In genomic region chr6:130996635-130997034, GRCh38 we compare ENCODE assay signal across 15 cellular contexts.
DNase-seq lines count a peak whose midpoint lies in the region; ATAC-seq, FAIRE-seq and TF ChIP-seq lines count a peak whose summit lies in the region.
"Had no signal": no experiment of that assay in that cellular context is flagged by ENCODE, and none has a peak within 500 bp of the region (broad histone marks: within the 10 kb centered on the region; RNA-seq: fewer than 3 reads in every experiment).

No MANE protein-coding gene starts in this region.

- H3K9me3 ChIP-seq in PC-3 (ENCODE audit: low read length): no peaks in the 10 kb centered on the region
- peaks cover 15% of the 10 kb centered on the region for H3K9me3 ChIP-seq in endodermal cell (ENCODE audit: control insufficient read depth, low read length)
- no peaks in the 10 kb centered on the region for H3K9me3 ChIP-seq in osteoblast (ENCODE audit: low read depth, low read length)
- no peaks in the 10 kb centered on the region for H3K9me3 ChIP-seq in spleen
- no peaks in the 10 kb centered on the region for H3K9me3 ChIP-seq in transverse colon
- no peaks in the 10 kb centered on the region for H3K9me3 ChIP-seq in vagina

- no peak overlapping the region for H3K27ac Mint-ChIP-seq in endodermal cell

- no peak overlapping the region for H2AFZ ChIP-seq in PC-3 (ENCODE audit: low read length)
- no peak overlapping the region for H2AFZ ChIP-seq in osteoblast (ENCODE audit: low read length)

- TF ChIP-seq CTCF in D721Med (IDR thresholded peaks at IDR 0.05; ENCODE audit: insufficient read depth, missing control alignments) (no peak), PC-3 (conservative IDR thresholded peaks at IDR 0.05; ENCODE audit: low read depth, low read length) (no peak), endodermal cell (conservative IDR thresholded peaks at IDR 0.05) (no peak), osteoblast (IDR thresholded peaks at IDR 0.05; ENCODE audit: extremely low read depth, low read depth, low read length) (no peak), spleen (IDR thresholded peaks at IDR 0.05 in 8 of 11, conservative IDR thresholded peaks at IDR 0.05 in 3 of 11) (no peak), transverse colon (IDR thresholded peaks at IDR 0.05) (no peak), vagina (IDR thresholded peaks at IDR 0.05) (no peak)

- H3K4me2 ChIP-seq in PC-3 (ENCODE audit: low read length) (peak overlapping the region; percentile 57), osteoblast (ENCODE audit: insufficient read depth, low read length) (peak overlapping the region; percentile 65)
- H3K4me2 ChIP-seq: BLaER1 treated with 17β-estradiol and CSF1 and Interleukin-3, amounts not matched to agents 10 nM and 100 nM had no signal

- FAIRE-seq in D721Med (lab: Jason Lieb, UNC): peak; percentile 11

- no peaks in the 10 kb centered on the region for H3F3A ChIP-seq in PC-3 (ENCODE audit: low read length, unreplicated experiment)

- WGBS in endodermal cell (ENCODE audit: insufficient coverage in 1 of 2, insufficient read length in 1 of 2), 2 experiments: 83 to 94% methylated on average over 1 of the region's 1 CpG
- 86 to 98% (median 91%) methylated on average over 1 of the region's 1 CpG for WGBS in spleen, 5 donors
- WGBS in transverse colon (ENCODE audit: low coverage in 1 of 2), 2 donors: 96 to 100% methylated on average over 1 of the region's 1 CpG

- H3K27me3 ChIP-seq in PC-3 (ENCODE audit: low read length): no peaks in the 10 kb centered on the region
- H3K27me3 ChIP-seq in endodermal cell (ENCODE audit: control insufficient read depth, insufficient read depth, low read length, poor library complexity, severe bottlenecking): no peaks in the 10 kb centered on the region
- H3K27me3 ChIP-seq in osteoblast (ENCODE audit: insufficient read depth, low read length): no peaks in the 10 kb centered on the region
- H3K27me3 ChIP-seq in spleen (replicated peaks in 1 of 7): no peaks in the 10 kb centered on the region
- no peaks in the 10 kb centered on the region for H3K27me3 ChIP-seq in transverse colon
- H3K27me3 ChIP-seq in vagina: no peaks in the 10 kb centered on the region
- H3K27me3 ChIP-seq: BLaER1 treated with 17β-estradiol and CSF1 and Interleukin-3, amounts not matched to agents 10 nM and 100 nM had no signal

- peaks cover 3% of the 10 kb centered on the region for H3K9me3 Mint-ChIP-seq in endodermal cell

- in situ Hi-C loops in transverse colon (cut with MboI; ENCODE audit: low pct_ligation_motif_present in 1 of 4, low pct_unique_long_range_greater_than_20kb in 1 of 4, low sequenced_read_pairs in 3 of 4): no loop called here

- H3K36me3 Mint-ChIP-seq in endodermal cell (ENCODE audit: low read depth): peaks cover 3% of the 10 kb centered on the region

- ATAC-seq in PC-3: no peak
- no peak for ATAC-seq in GM21528 (IDR thresholded peaks at IDR 0.05; ENCODE audit: low FRiP score, unreplicated experiment)
- ATAC-seq: Right ventricle myocardium inferior had no signal

- no TSS peak for BruUV-seq in PC-3 (replicated peaks; lab: Mats Ljungman, UMichigan)

- H3K27ac ChIP-seq in PC-3 (ENCODE audit: low read length) (peak overlapping the region; percentile 18; the same call in 1 of the 2 replicates), endodermal cell (ENCODE audit: low read depth, low read length) (peak overlapping the region; percentile 57), osteoblast (ENCODE audit: low read depth, low read length) (peak overlapping the region; percentile 22), spleen (no peak overlapping the region), transverse colon (no peak overlapping the region), vagina (no peak overlapping the region)
- H3K27ac ChIP-seq: BLaER1 treated with 17β-estradiol and CSF1 and Interleukin-3, amounts not matched to agents 10 nM and 100 nM had no signal

- H3K9ac ChIP-seq in PC-3 (ENCODE audit: low read length): no peak overlapping the region
- H3K9ac ChIP-seq in endodermal cell (ENCODE audit: extremely low read depth, low read length, poor library complexity, severe bottlenecking): no peak overlapping the region
- H3K9ac ChIP-seq: BLaER1 treated with 17β-estradiol and CSF1 and Interleukin-3, amounts not matched to agents 10 nM and 100 nM had no signal

- no peak for DNase-seq in D721Med (ENCODE audit: insufficient read length, low spot score)
- no peak for DNase-seq in PC-3
- no peak for DNase-seq in endodermal cell
- no peak for DNase-seq in osteoblast (ENCODE audit: insufficient read length, low spot score, missing footprints)
- no peak for DNase-seq in spleen
- no peak for DNase-seq in transverse colon
- no peak for DNase-seq in vagina (ENCODE audit: extremely low spot score in 2 of 2)
- DNase-seq: DMS 273 treated with DMSO at 0.1 percent for 48 hours, H7, NCI-H1092, NCI-H2107, NCI-H526 treated with DMSO at 0.1 percent for 48 hours had no signal

- CTCF ChIA-PET in PC-3 (lab: Charles Lee): no interaction called here

- intact Hi-C loops in PC-3 (cut with micrococcal nuclease): no loop called here
- intact Hi-C loops in spleen (cut with DNase I; ENCODE audit: low total_unique reads): no loop called here
- intact Hi-C loops in transverse colon (cut with DNase I; ENCODE audit: low total_unique reads): no loop called here
- intact Hi-C loops in vagina (cut with DNase I): no loop called here

- no peak overlapping the region for H3K4me3 Mint-ChIP-seq in endodermal cell

- TF ChIP-seq POLR2A in spleen (IDR thresholded peaks at IDR 0.05) (no peak), transverse colon (IDR thresholded peaks at IDR 0.05) (no peak), vagina (IDR thresholded peaks at IDR 0.05) (no peak)

- H3K4me1 ChIP-seq in PC-3 (ENCODE audit: insufficient read depth, low read length) (peaks cover 21% of the 10 kb centered on the region), endodermal cell (ENCODE audit: control insufficient read depth, insufficient read depth, low read length) (peaks cover 14% of the 10 kb centered on the region), osteoblast (ENCODE audit: insufficient read depth, low read length) (peaks cover 28% of the 10 kb centered on the region), spleen (peaks cover 0 to 12% (median 4%) of the 10 kb centered on the region in 6 donors), transverse colon (peaks cover 2 to 29% (median 10%) of the 10 kb centered on the region in 4 donors), vagina (peaks cover 9% of the 10 kb centered on the region)
- H3K4me1 ChIP-seq: BLaER1 treated with 17β-estradiol and CSF1 and Interleukin-3, amounts not matched to agents 10 nM and 100 nM had no signal

- no peaks in the 10 kb centered on the region for H3K27me3 Mint-ChIP-seq in endodermal cell (ENCODE audit: insufficient read depth)

- H3K4me1 Mint-ChIP-seq in endodermal cell: peaks cover 80% of the 10 kb centered on the region

- H3K36me3 ChIP-seq in PC-3 (ENCODE audit: low read depth, low read length): no peaks in the 10 kb centered on the region
- peaks cover 15% of the 10 kb centered on the region for H3K36me3 ChIP-seq in endodermal cell (ENCODE audit: control insufficient read depth, insufficient read depth, low read length)
- H3K36me3 ChIP-seq in osteoblast (ENCODE audit: insufficient read depth, low read length): no peaks in the 10 kb centered on the region
- H3K36me3 ChIP-seq in spleen: no peaks in the 10 kb centered on the region
- H3K36me3 ChIP-seq in transverse colon: no peaks in the 10 kb centered on the region
- H3K36me3 ChIP-seq in vagina: no peaks in the 10 kb centered on the region

- H4K20me1 ChIP-seq in PC-3 (ENCODE audit: low read length): no peaks in the 10 kb centered on the region
- H4K20me1 ChIP-seq in osteoblast (ENCODE audit: insufficient read depth, low read length): no peaks in the 10 kb centered on the region

- no peaks in the 10 kb centered on the region for H3K9me2 ChIP-seq in PC-3 (replicated peaks; ENCODE audit: low read length)

- peaks cover 52% of the 10 kb centered on the region for H3K79me2 ChIP-seq in PC-3 (ENCODE audit: low read length)
- peaks cover 64% of the 10 kb centered on the region for H3K79me2 ChIP-seq in osteoblast (ENCODE audit: insufficient read depth, low read length)

- no peak for TF ChIP-seq EP300 in transverse colon (IDR thresholded peaks at IDR 0.05; ENCODE audit: low read depth)

- H3K4me3 ChIP-seq in PC-3 (ENCODE audit: low read length): no peak overlapping the region
- peak overlapping the region; percentile 43 for H3K4me3 ChIP-seq in endodermal cell (ENCODE audit: low read length)
- H3K4me3 ChIP-seq in osteoblast (ENCODE audit: insufficient read depth, low read length): peak overlapping the region; percentile 12
- no peak overlapping the region for H3K4me3 ChIP-seq in spleen
- H3K4me3 ChIP-seq in transverse colon: no peak overlapping the region
- H3K4me3 ChIP-seq in vagina: no peak overlapping the region
- H3K4me3 ChIP-seq: BLaER1 treated with 17β-estradiol and CSF1 and Interleukin-3, amounts not matched to agents 10 nM and 100 nM had no signal

- POLR2A ChIA-PET in PC-3 (lab: Charles Lee; ENCODE audit: unreplicated experiment): no interaction called here

Comparison
In these comparisons a context has a peak if more than half of its experiments do, and no peak if none do; other contexts are left out.
1. H3K27ac ChIP-seq: peak in PC-3 (single experiment), endodermal cell (single experiment) and osteoblast (single experiment); none in spleen (0 of 8), transverse colon (0 of 4) and vagina (single experiment).
2. H3K4me3 ChIP-seq: peak in endodermal cell (single experiment) and osteoblast (single experiment); none in PC-3 (single experiment), spleen (0 of 8), transverse colon (0 of 4) and vagina (0 of 2).